Comparison of ENCODE assay signal across 3 cellular contexts in genomic region chr4:174137698-174138097, GRCh38.
TF ChIP-seq lines count a peak whose summit lies in the region.

No MANE protein-coding gene starts in this region.

TF ChIP-seq in liver, 16 proteins besides CTCF, POLR2A, EP300 and RAD21 (continued from another document):
- TF ChIP-seq, protein P1, sequence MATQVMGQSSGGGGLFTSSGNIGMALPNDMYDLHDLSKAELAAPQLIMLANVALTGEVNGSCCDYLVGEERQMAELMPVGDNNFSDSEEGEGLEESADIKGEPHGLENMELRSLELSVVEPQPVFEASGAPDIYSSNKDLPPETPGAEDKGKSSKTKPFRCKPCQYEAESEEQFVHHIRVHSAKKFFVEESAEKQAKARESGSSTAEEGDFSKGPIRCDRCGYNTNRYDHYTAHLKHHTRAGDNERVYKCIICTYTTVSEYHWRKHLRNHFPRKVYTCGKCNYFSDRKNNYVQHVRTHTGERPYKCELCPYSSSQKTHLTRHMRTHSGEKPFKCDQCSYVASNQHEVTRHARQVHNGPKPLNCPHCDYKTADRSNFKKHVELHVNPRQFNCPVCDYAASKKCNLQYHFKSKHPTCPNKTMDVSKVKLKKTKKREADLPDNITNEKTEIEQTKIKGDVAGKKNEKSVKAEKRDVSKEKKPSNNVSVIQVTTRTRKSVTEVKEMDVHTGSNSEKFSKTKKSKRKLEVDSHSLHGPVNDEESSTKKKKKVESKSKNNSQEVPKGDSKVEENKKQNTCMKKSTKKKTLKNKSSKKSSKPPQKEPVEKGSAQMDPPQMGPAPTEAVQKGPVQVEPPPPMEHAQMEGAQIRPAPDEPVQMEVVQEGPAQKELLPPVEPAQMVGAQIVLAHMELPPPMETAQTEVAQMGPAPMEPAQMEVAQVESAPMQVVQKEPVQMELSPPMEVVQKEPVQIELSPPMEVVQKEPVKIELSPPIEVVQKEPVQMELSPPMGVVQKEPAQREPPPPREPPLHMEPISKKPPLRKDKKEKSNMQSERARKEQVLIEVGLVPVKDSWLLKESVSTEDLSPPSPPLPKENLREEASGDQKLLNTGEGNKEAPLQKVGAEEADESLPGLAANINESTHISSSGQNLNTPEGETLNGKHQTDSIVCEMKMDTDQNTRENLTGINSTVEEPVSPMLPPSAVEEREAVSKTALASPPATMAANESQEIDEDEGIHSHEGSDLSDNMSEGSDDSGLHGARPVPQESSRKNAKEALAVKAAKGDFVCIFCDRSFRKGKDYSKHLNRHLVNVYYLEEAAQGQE (IDR thresholded peaks at IDR 0.05), result peak; percentile 22

TF ChIP-seq in HepG2, 621 proteins besides CTCF, POLR2A, EP300 and RAD21:
- TF ChIP-seq, protein P1 (IDR thresholded peaks at IDR 0.05; ENCODE audit: borderline replicate concordance in 1 of 2, low read depth in 1 of 2, low read length in 2 of 2), result peak in 1 of 2 experiments; percentile 66; a peak in 1 of 4 replicates
- no peak for TF ChIP-seq SMARCE1 (IDR thresholded peaks at IDR 0.05; ENCODE audit: borderline replicate concordance)

TF ChIP-seq in SK-N-SH, 30 proteins besides CTCF, POLR2A, EP300 and RAD21 (continued from another document):
- TF ChIP-seq IRF3 (IDR thresholded peaks at IDR 0.05; ENCODE audit: low read depth, low read length), result no peak
- TF ChIP-seq NRF1 (IDR thresholded peaks at IDR 0.05; ENCODE audit: low read depth, low read length), result no peak
